In the genomic region with DNA sequence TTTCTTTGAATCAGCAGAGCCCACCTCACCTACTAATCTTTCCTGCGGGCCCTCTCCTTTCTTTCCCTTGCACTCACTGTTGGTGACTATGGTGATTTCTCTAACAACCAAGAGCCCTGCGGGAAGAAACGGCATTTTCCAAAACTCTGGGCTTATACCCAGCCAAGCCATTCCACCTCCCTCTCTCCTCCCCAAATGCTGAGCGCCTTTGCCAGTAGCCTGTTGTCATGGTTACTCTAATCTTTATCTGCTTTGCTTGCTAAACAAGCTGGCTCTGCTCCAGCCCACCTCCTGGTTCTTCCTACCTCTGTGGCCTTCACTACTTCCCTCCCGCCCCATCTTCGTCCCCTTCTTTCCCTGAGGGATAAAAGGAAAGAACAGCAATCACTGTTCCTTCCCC, we compare ENCODE assay signal across 18 cellular contexts.
DNase-seq lines count a peak whose midpoint lies in the region; ATAC-seq and TF ChIP-seq lines count a peak whose summit lies in the region.
"Had no signal": no experiment of that assay in that cellular context is flagged by ENCODE, and none has a peak within 500 bp of the region (broad histone marks: within the 10 kb centered on the region; RNA-seq: fewer than 3 reads in every experiment).

No MANE protein-coding gene starts in this region.

- POLR2A ChIA-PET in WTC11 (lab: Charles Lee), result no interaction called here

- H3K36me3 Mint-ChIP-seq in WTC11, result no peaks in the 10 kb centered on the region
- H3K36me3 Mint-ChIP-seq: naive B cell, type B pancreatic cell had no signal

- H3K4me1 Mint-ChIP-seq in WTC11, result peaks cover 15% of the 10 kb centered on the region
- H3K4me1 Mint-ChIP-seq: naive B cell had no signal

- H3K4me3 ChIP-seq in left ventricle myocardium inferior (no peak overlapping the region), fibroblast of the aortic adventitia (ENCODE audit: low read depth, low read length) (no peak overlapping the region), ascending aorta (no peak overlapping the region)
- H3K4me3 ChIP-seq: right lobe of liver had no signal

- H3K27ac ChIP-seq in left ventricle myocardium inferior (replicated peaks) (no peak overlapping the region), ascending aorta (no peak overlapping the region)
- H3K27ac ChIP-seq: brain microvascular endothelial cell, right lobe of liver had no signal

- H3K27me3 ChIP-seq in left ventricle myocardium inferior (ENCODE audit: low read depth) (peaks cover 4% of the 10 kb centered on the region), ascending aorta (no peaks in the 10 kb centered on the region)
- H3K27me3 ChIP-seq: brain microvascular endothelial cell, right lobe of liver had no signal

- ATAC-seq in left cardiac atrium (peak; percentile 27 to 78), WTC11 (peak; percentile 89), GM19023 (IDR thresholded peaks at IDR 0.05; ENCODE audit: unreplicated experiment) (no peak)
- ATAC-seq: Right ventricle myocardium inferior had no signal

- intact Hi-C loops in left cardiac atrium (cut with DNase I), result no loop called here
- intact Hi-C loops in left ventricle myocardium inferior (cut with micrococcal nuclease), result no loop called here
- intact Hi-C loops in ascending aorta (cut with DNase I), result no loop called here

- no peak overlapping the region for H3K4me3 Mint-ChIP-seq in WTC11
- H3K4me3 Mint-ChIP-seq: naive B cell, type B pancreatic cell had no signal

- no peaks in the 10 kb centered on the region for H3K4me1 ChIP-seq in left ventricle myocardium inferior
- peaks cover 0 to 5% of the 10 kb centered on the region in 2 donors for H3K4me1 ChIP-seq in ascending aorta
- H3K4me1 ChIP-seq: right lobe of liver had no signal

- no peaks in the 10 kb centered on the region; the same call in 1 of the 2 replicates for H3K27me3 Mint-ChIP-seq in WTC11 (ENCODE audit: low read depth)

- no peak for TF ChIP-seq CTCF in left ventricle myocardium inferior (IDR thresholded peaks at IDR 0.05; ENCODE audit: borderline replicate concordance)
- no peak for TF ChIP-seq CTCF in WTC11 (IDR thresholded peaks at IDR 0.05)
- TF ChIP-seq CTCF in fibroblast of the aortic adventitia (IDR thresholded peaks at IDR 0.05; ENCODE audit: insufficient read depth, low read length), result no peak
- no peak for TF ChIP-seq CTCF in ascending aorta (IDR thresholded peaks at IDR 0.05)

- H3K36me3 ChIP-seq in left ventricle myocardium inferior, result no peaks in the 10 kb centered on the region
- no peaks in the 10 kb centered on the region for H3K36me3 ChIP-seq in ascending aorta
- H3K36me3 ChIP-seq: brain microvascular endothelial cell, right lobe of liver had no signal

- DNase-seq in left cardiac atrium (peak; percentile 39), left ventricle myocardium inferior (no peak), WTC11 (ENCODE audit: low spot score) (no peak), fibroblast of the aortic adventitia (ENCODE audit: low read depth) (peak; percentile 39), superior temporal gyrus (ENCODE audit: extremely low spot score) (peak; percentile 70), ascending aorta (ENCODE audit: low spot score in 2 of 2) (no peak), RPMI8226 (no peak)
- DNase-seq: activated CD4-positive, alpha-beta T cell treated with anti-CD3 and anti-CD28 coated beads, Interleukin-2, amount 50 U/mL, for 48 hours; brain microvascular endothelial cell; kidney glomerular epithelial cell; naive B cell; NCI-H774; stimulated activated CD4-positive, alpha-beta T cell treated with anti-CD3 and anti-CD28 coated beads, Interleukin-2, amount 100 ng/mL, for 48 hours; T1000 had no signal

- CTCF ChIA-PET in WTC11 (lab: Charles Lee), result no interaction called here

- peaks cover 7% of the 10 kb centered on the region; the same call in 1 of the 2 replicates for H3K9me3 Mint-ChIP-seq in WTC11

- H3K27ac Mint-ChIP-seq in WTC11, result no peak overlapping the region
- H3K27ac Mint-ChIP-seq: naive B cell, type B pancreatic cell had no signal

- H3K9me3 ChIP-seq in left ventricle myocardium inferior (replicated peaks) (no peaks in the 10 kb centered on the region), ascending aorta (no peaks in the 10 kb centered on the region)
- H3K9me3 ChIP-seq: right lobe of liver had no signal

TF ChIP-seq in WTC11, 78 proteins besides CTCF, POLR2A, EP300 and RAD21:
- TF ChIP-seq CREB1 (CRISPR knock-in tag; IDR thresholded peaks at IDR 0.05) (no peak), RORB (CRISPR knock-in tag; IDR thresholded peaks at IDR 0.05) (no peak)
- TF ChIP-seq, protein P1, sequence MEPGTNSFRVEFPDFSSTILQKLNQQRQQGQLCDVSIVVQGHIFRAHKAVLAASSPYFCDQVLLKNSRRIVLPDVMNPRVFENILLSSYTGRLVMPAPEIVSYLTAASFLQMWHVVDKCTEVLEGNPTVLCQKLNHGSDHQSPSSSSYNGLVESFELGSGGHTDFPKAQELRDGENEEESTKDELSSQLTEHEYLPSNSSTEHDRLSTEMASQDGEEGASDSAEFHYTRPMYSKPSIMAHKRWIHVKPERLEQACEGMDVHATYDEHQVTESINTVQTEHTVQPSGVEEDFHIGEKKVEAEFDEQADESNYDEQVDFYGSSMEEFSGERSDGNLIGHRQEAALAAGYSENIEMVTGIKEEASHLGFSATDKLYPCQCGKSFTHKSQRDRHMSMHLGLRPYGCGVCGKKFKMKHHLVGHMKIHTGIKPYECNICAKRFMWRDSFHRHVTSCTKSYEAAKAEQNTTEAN (CRISPR knock-in tag; IDR thresholded peaks at IDR 0.05), result no peak
- TF ChIP-seq, protein P2, sequence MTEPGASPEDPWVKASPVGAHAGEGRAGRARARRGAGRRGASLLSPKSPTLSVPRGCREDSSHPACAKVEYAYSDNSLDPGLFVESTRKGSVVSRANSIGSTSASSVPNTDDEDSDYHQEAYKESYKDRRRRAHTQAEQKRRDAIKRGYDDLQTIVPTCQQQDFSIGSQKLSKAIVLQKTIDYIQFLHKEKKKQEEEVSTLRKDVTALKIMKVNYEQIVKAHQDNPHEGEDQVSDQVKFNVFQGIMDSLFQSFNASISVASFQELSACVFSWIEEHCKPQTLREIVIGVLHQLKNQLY (CRISPR knock-in tag; IDR thresholded peaks at IDR 0.05), result no peak

Comparison
In these comparisons a context has a peak if more than half of its experiments do, and no peak if none do; other contexts are left out.
1. DNase-seq: peak in left cardiac atrium (single experiment), fibroblast of the aortic adventitia (single experiment) and superior temporal gyrus (single experiment); none in left ventricle myocardium inferior (single experiment), WTC11 (single experiment), ascending aorta (0 of 2) and RPMI8226 (single experiment).